25 cellular contexts compared by ENCODE assay signal in genomic region chr6:14835122-14835521, GRCh38.
"Had no signal": no experiment of that assay in that cellular context is flagged by ENCODE, and none has a peak within 500 bp of the region (broad histone marks: within the 10 kb centered on the region; RNA-seq: fewer than 3 reads in every experiment).

No MANE protein-coding gene starts in this region.

- H3K9me3 Mint-ChIP-seq: effector memory CD8-positive, alpha-beta T cell; endodermal cell had no signal

- DNase-seq: colonic mucosa; cortex of kidney; dermis blood vessel endothelial cell; dorsolateral prefrontal cortex; effector CD4-positive, alpha-beta T cell; effector CD8-positive, alpha-beta T cell; effector memory CD4-positive, alpha-beta T cell; effector memory CD8-positive, alpha-beta T cell; endodermal cell; erythroblast; esophagus squamous epithelium; foreskin fibroblast; foreskin keratinocyte; foreskin melanocyte; gastrocnemius medialis; glutamatergic neuron; head of caudate nucleus; heart left ventricle; heart right ventricle had no signal

- H3K36me3 ChIP-seq: colonic mucosa, esophagus muscularis mucosa, esophagus squamous epithelium, gastrocnemius medialis, gastroesophageal sphincter, heart left ventricle, heart right ventricle had no signal

- H3K27me3 ChIP-seq: colonic mucosa, esophagus muscularis mucosa, foreskin keratinocyte, gastrocnemius medialis, gastroesophageal sphincter, heart left ventricle, heart right ventricle had no signal

- H3K4me3 Mint-ChIP-seq: dendritic cell treated with granulocyte-macrophage colony-stimulating factor and Interleukin-4, amounts not matched to agents 40 ng/mL and 50 ng/mL, for 4 days; effector memory CD8-positive, alpha-beta T cell; endodermal cell had no signal

- ATAC-seq: effector memory CD8-positive, alpha-beta T cell; esophagus mucosa; foreskin keratinocyte; gastrocnemius medialis; gastroesophageal sphincter; heart left ventricle; heart right ventricle had no signal

- H3K27ac Mint-ChIP-seq: dendritic cell treated with granulocyte-macrophage colony-stimulating factor and Interleukin-4, amounts not matched to agents 40 ng/mL and 50 ng/mL, for 4 days; effector memory CD8-positive, alpha-beta T cell; endodermal cell had no signal

- H3K9me3 ChIP-seq: colonic mucosa, esophagus muscularis mucosa, esophagus squamous epithelium, gastrocnemius medialis, gastroesophageal sphincter, heart left ventricle, heart right ventricle had no signal

- H3K4me3 ChIP-seq: colonic mucosa, coronary artery, dorsolateral prefrontal cortex, esophagus muscularis mucosa, esophagus squamous epithelium, gastrocnemius medialis, gastroesophageal sphincter, heart left ventricle, heart right ventricle had no signal

- H3K4me1 ChIP-seq: colonic mucosa, esophagus squamous epithelium, foreskin keratinocyte, gastrocnemius medialis had no signal

- H3K27ac ChIP-seq: colonic mucosa, coronary artery, dorsolateral prefrontal cortex, epithelial cell of prostate, esophagus muscularis mucosa, esophagus squamous epithelium, foreskin keratinocyte, gastrocnemius medialis, gastroesophageal sphincter, heart left ventricle, heart right ventricle had no signal
